In genomic region chr5:178152491-178153444, GRCh38 we compare ENCODE assay signal across 7 cellular contexts. TPM values are rescaled to one million over a fixed set of nuclear protein-coding genes. Genes with fewer than 3 reads are reported as not detected.
A peak's percentile ranks its signal among the peaks of the same experiment; 100 is the strongest.
DNase-seq lines count a peak whose midpoint lies in the region; ATAC-seq and TF ChIP-seq lines count a peak whose summit lies in the region.

No MANE protein-coding gene starts in this region.

- H3K4me1 ChIP-seq in HCT116 (ENCODE audit: control insufficient read depth in 1 of 2, insufficient read depth in 2 of 2, low read length in 2 of 2) (peaks cover 14 to 21% of the 10 kb centered on the region in 2 experiments; a peak in 3 of 4 replicates), hepatocyte (ENCODE audit: insufficient read depth) (peaks cover 5% of the 10 kb centered on the region), smooth muscle cell (ENCODE audit: low read depth) (peaks cover 9% of the 10 kb centered on the region)

- CTCF ChIA-PET in HCT116 (lab: Charles Lee) = interaction anchor here (1.1 to 1.9 kb wide), 2 partner anchors 10 to 77 kb away, joined by 7 to 11 read pairs; no protein-coding TSS in a partner anchor

- TF ChIP-seq POLR2A in HCT116 (IDR thresholded peaks at IDR 0.05; ENCODE audit: borderline replicate concordance, extremely low read depth, insufficient read depth, insufficient read length) = no peak

- POLR2A ChIA-PET in HCT116 (lab: Charles Lee) = interaction anchor here (0.6 to 1.7 kb wide), 3 partner anchors 15 to 77 kb away, joined by 4 to 5 read pairs (median 4); no protein-coding TSS in a partner anchor

- 54% methylated on average over 31 of the region's 31 CpGs for WGBS in hepatocyte (ENCODE audit: low lambda C conversion rate, missing lambda C conversion rate)
- 56% methylated on average over 31 of the region's 31 CpGs for WGBS in smooth muscle cell (ENCODE audit: low lambda C conversion rate)

- no peaks in the 10 kb centered on the region for H3K9me3 ChIP-seq in HCT116 (ENCODE audit: control insufficient read depth in 1 of 2, insufficient read depth in 1 of 2, low read depth in 1 of 2, low read length in 2 of 2)
- H3K9me3 ChIP-seq in hepatocyte (ENCODE audit: low read depth) = no peaks in the 10 kb centered on the region
- no peaks in the 10 kb centered on the region for H3K9me3 ChIP-seq in smooth muscle cell (replicated peaks; ENCODE audit: low read depth)

- H3K9me2 ChIP-seq in HCT116 (ENCODE audit: insufficient read depth) = no peaks in the 10 kb centered on the region
- H3K9me2 ChIP-seq in hepatocyte (replicated peaks; ENCODE audit: insufficient read depth) = no peaks in the 10 kb centered on the region

- DNase-seq in HCT116 (ENCODE audit: low read depth, low spot score) = no peak
- DNase-seq in hepatocyte (ENCODE audit: low spot score) = no peak
- no peak for DNase-seq in smooth muscle cell (lab: John Stamatoyannopoulos, UW; ENCODE audit: unreplicated experiment)
- DNase-seq in SHP77 (lab: John Stamatoyannopoulos, UW) = no peak
- DNase-seq in NOMO-1 treated with DMSO at 0.1 percent for 48 hours (lab: John Stamatoyannopoulos, UW; ENCODE audit: unreplicated experiment) = no peak
- no peak for DNase-seq in NCI-H524 treated with DMSO at 0.1 percent for 48 hours (lab: John Stamatoyannopoulos, UW)

- H3K79me2 ChIP-seq in HCT116 (ENCODE audit: insufficient read depth, low read length) (peaks cover 33% of the 10 kb centered on the region), hepatocyte (peaks cover 11% of the 10 kb centered on the region), smooth muscle cell (ENCODE audit: low read depth) (peaks cover 4% of the 10 kb centered on the region)

- H3K36me3 ChIP-seq in HCT116 (ENCODE audit: control insufficient read depth in 1 of 2, insufficient read depth in 2 of 2, low read length in 2 of 2) (peaks cover 15 to 29% of the 10 kb centered on the region in 2 experiments; a peak in 3 of 4 replicates), hepatocyte (replicated peaks; ENCODE audit: insufficient read depth, low read depth) (no peaks in the 10 kb centered on the region), smooth muscle cell (ENCODE audit: low read depth) (no peaks in the 10 kb centered on the region)

- intact Hi-C loops in HCT116 (cut with micrococcal nuclease) = loop anchor here (5.0 kb wide), 1 partner anchor 550 kb away; the partner anchor contains the start of gene B4GALT7

- TF ChIP-seq RAD21 in HCT116 (IDR thresholded peaks at IDR 0.05; ENCODE audit: low read depth) = no peak

- no TSS peak for BruUV-seq in HCT116 (replicated peaks; lab: Mats Ljungman, UMichigan)

- H3K27me3 ChIP-seq in HCT116 (ENCODE audit: insufficient read depth, low read length) (no peaks in the 10 kb centered on the region), hepatocyte (no peaks in the 10 kb centered on the region), smooth muscle cell (ENCODE audit: low read depth) (no peaks in the 10 kb centered on the region)

- H3K4me3 ChIP-seq in HCT116 (replicated peaks in 1 of 2; ENCODE audit: low read depth in 1 of 2, low read length in 2 of 2) = peak overlapping the region; percentile 78 to 86
- H3K4me3 ChIP-seq in WI38 (ENCODE audit: low read depth, low read length) = peak overlapping the region; percentile 86
- H3K4me3 ChIP-seq in hepatocyte = peak overlapping the region; percentile 41
- H3K4me3 ChIP-seq in smooth muscle cell = peak overlapping the region; percentile 88

- peaks cover 8% of the 10 kb centered on the region for H3F3A ChIP-seq in smooth muscle cell (ENCODE audit: low read depth)

- RAD21 ChIA-PET in HCT116 (lab: Charles Lee; ENCODE audit: low non-redundant PET in 1 of 2, low total read pairs in 2 of 2, uncharacterized antibody in 2 of 2, unreplicated experiment in 2 of 2) = interaction anchor here in 1 of 2 experiments (1.0 kb wide), 1 partner anchor 77 kb away, joined by 5 read pairs; no protein-coding TSS in a partner anchor

- H4K20me1 ChIP-seq in HCT116 (ENCODE audit: insufficient read depth) (no peaks in the 10 kb centered on the region), hepatocyte (ENCODE audit: insufficient read depth, poor library complexity, severe bottlenecking) (no peaks in the 10 kb centered on the region), smooth muscle cell (ENCODE audit: low read depth) (no peaks in the 10 kb centered on the region)

- H3K4me2 ChIP-seq in HCT116 (ENCODE audit: low read length) (peak overlapping the region; percentile 78), hepatocyte (peak overlapping the region; percentile 87), smooth muscle cell (peak overlapping the region; percentile 98)

- H2AFZ ChIP-seq in HCT116 (ENCODE audit: low read depth, low read length, poor library complexity, severe bottlenecking) (no peak overlapping the region), hepatocyte (peak overlapping the region; percentile 39), smooth muscle cell (ENCODE audit: low read depth) (peak overlapping the region; percentile 75)

- peak overlapping the region; percentile 51 for H3K27ac ChIP-seq in HCT116 (ENCODE audit: low read depth, low read length)
- peak overlapping the region; percentile 28 for H3K27ac ChIP-seq in hepatocyte
- H3K27ac ChIP-seq in smooth muscle cell (ENCODE audit: low read depth) = peak overlapping the region; percentile 62

- H3K9ac ChIP-seq in HCT116 (ENCODE audit: low read length) = peak overlapping the region; percentile 87
- H3K9ac ChIP-seq in smooth muscle cell (ENCODE audit: low read depth) = peak overlapping the region; percentile 78

- ATAC-seq in HCT116 = no peak

- TF ChIP-seq CTCF in HCT116 (IDR thresholded peaks at IDR 0.05 in 2 of 3, conservative IDR thresholded peaks at IDR 0.05 in 1 of 3; ENCODE audit: borderline replicate concordance in 1 of 3, insufficient read depth in 1 of 3, low read depth in 2 of 3, low read length in 2 of 3) = no peak
- no peak for TF ChIP-seq CTCF in WI38 (IDR thresholded peaks at IDR 0.05; ENCODE audit: low read depth, low read length)
- TF ChIP-seq CTCF in hepatocyte (IDR thresholded peaks at IDR 0.05; ENCODE audit: poor library complexity) = no peak
- no peak for TF ChIP-seq CTCF in smooth muscle cell (IDR thresholded peaks at IDR 0.05; ENCODE audit: borderline replicate concordance, insufficient read depth, poor library complexity, severe bottlenecking)

TF ChIP-seq in HCT116, 20 proteins besides CTCF, POLR2A, EP300 and RAD21:
- no peak for TF ChIP-seq ZNF274 (IDR thresholded peaks at IDR 0.05; ENCODE audit: low read depth, low read length)
TF ChIP-seq in HCT116: peak in this region for 0.

RNA-seq across cellular contexts. Expression of gene NHP2, which starts 0.9 kb away (rescaled TPM):
- total RNA-seq in HCT116 (2021; ENCODE audit: unreplicated experiment) (260 TPM), hepatocyte (178 and 188 TPM in 2 replicates), smooth muscle cell (162 and 324 TPM in 2 replicates)
- polyA plus RNA-seq in HCT116 (2012) = 256 and 304 TPM in 2 replicates
- polyA plus RNA-seq in hepatocyte (148 and 149 TPM in 2 replicates), smooth muscle cell (166 and 167 TPM in 2 replicates)

RNA-seq across cellular contexts. Expression of gene RMND5B, which starts 22.0 kb away (rescaled TPM):
- 24.1 TPM for total RNA-seq in HCT116 (2021; ENCODE audit: unreplicated experiment)
- polyA plus RNA-seq in HCT116 (2012) = 20.0 and 23.6 TPM in 2 replicates
- total RNA-seq in hepatocyte = 24.6 and 27.2 TPM in 2 replicates
- polyA plus RNA-seq in hepatocyte = 33.2 and 42.2 TPM in 2 replicates
- total RNA-seq in smooth muscle cell = 8.9 and 20.8 TPM in 2 replicates
- 17.2 and 18.2 TPM in 2 replicates for polyA plus RNA-seq in smooth muscle cell

RNA-seq across cellular contexts. Expression of gene GMCL2, which starts 34.4 kb away (rescaled TPM):
- total RNA-seq in HCT116 (2021; ENCODE audit: unreplicated experiment) (not detected), hepatocyte (not detected in 2 replicates), smooth muscle cell (0.13 and 0.22 TPM in 2 replicates)
- not detected in 2 replicates for polyA plus RNA-seq in HCT116 (2012)
- polyA plus RNA-seq in hepatocyte (not detected in 2 replicates), smooth muscle cell (not detected in 2 replicates)

RNA-seq across cellular contexts. Expression of gene N4BP3, which starts 39.4 kb away (rescaled TPM):
- total RNA-seq in HCT116 (2021; ENCODE audit: unreplicated experiment) (5.2 TPM), hepatocyte (1.4 and 2.3 TPM in 2 replicates), smooth muscle cell (0.36 and 1.3 TPM in 2 replicates)
- polyA plus RNA-seq in HCT116 (2012) = 2.8 and 2.9 TPM in 2 replicates
- polyA plus RNA-seq in hepatocyte (1.3 and 1.6 TPM in 2 replicates), smooth muscle cell (0.39 and 1.6 TPM in 2 replicates)

RNA-seq across cellular contexts. Expression of gene HNRNPAB, which starts 51.6 kb away (rescaled TPM):
- total RNA-seq in HCT116 (2021; ENCODE audit: unreplicated experiment) = 273 TPM
- 95.5 and 118 TPM in 2 replicates for polyA plus RNA-seq in HCT116 (2012)
- total RNA-seq in hepatocyte = 83.2 and 85.2 TPM in 2 replicates
- polyA plus RNA-seq in hepatocyte = 169 and 175 TPM in 2 replicates
- 79.3 and 83.0 TPM in 2 replicates for total RNA-seq in smooth muscle cell
- polyA plus RNA-seq in smooth muscle cell = 169 and 170 TPM in 2 replicates
